In the genomic region with DNA sequence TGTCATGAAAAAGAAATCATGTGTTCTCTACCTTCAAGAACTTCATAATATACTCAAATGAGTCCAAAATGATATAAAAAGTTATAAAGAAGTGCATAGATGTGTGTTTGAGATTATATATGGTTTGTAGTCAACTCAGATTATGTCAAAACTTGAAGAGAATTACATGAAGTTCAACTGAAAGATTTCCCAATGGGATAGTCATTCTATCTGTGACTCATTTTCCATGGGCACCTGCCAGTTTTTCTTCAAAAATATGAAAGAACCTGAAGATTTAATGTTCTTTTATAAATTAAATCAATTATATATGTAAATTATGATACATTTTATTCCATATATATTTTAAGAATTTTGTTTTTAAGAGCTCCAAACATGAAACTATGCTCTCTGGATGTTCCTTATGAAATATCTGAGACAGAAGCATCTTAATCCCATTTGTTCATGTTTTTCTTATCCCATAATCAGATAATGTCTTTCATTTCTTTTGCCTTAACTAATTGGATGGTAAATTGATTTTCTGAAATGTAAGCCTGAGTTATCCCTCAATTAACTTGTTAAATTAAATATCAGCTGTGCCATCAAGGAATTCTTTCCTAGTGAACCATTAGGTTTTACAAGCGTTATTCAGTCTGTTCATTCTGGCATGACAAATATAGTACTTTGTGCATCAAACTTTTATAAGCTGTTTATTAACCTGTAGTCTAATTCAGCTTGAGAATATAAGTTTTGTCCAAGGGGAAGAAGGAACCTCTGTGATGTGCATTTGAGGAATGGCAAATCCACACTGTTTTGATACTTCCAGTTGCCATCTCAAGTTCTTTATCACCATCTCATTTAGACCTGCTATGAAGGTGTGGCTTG, we compare ENCODE assay signal across 2 cellular contexts.
A peak's percentile ranks its signal among the peaks of the same experiment; 100 is the strongest.
TF ChIP-seq lines count a peak whose summit lies in the region.

No MANE protein-coding gene starts in this region.

TF ChIP-seq in SK-N-SH treated with all-trans-retinoic acid at 6 μM for 48 hours, 23 proteins besides CTCF, POLR2A, EP300 and RAD21:
- TF ChIP-seq, protein P1, sequence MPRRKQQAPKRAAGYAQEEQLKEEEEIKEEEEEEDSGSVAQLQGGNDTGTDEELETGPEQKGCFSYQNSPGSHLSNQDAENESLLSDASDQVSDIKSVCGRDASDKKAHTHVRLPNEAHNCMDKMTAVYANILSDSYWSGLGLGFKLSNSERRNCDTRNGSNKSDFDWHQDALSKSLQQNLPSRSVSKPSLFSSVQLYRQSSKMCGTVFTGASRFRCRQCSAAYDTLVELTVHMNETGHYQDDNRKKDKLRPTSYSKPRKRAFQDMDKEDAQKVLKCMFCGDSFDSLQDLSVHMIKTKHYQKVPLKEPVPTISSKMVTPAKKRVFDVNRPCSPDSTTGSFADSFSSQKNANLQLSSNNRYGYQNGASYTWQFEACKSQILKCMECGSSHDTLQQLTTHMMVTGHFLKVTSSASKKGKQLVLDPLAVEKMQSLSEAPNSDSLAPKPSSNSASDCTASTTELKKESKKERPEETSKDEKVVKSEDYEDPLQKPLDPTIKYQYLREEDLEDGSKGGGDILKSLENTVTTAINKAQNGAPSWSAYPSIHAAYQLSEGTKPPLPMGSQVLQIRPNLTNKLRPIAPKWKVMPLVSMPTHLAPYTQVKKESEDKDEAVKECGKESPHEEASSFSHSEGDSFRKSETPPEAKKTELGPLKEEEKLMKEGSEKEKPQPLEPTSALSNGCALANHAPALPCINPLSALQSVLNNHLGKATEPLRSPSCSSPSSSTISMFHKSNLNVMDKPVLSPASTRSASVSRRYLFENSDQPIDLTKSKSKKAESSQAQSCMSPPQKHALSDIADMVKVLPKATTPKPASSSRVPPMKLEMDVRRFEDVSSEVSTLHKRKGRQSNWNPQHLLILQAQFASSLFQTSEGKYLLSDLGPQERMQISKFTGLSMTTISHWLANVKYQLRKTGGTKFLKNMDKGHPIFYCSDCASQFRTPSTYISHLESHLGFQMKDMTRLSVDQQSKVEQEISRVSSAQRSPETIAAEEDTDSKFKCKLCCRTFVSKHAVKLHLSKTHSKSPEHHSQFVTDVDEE (CRISPR knock-in tag; IDR thresholded peaks at IDR 0.05) = no peak
- TF ChIP-seq, protein P2, sequence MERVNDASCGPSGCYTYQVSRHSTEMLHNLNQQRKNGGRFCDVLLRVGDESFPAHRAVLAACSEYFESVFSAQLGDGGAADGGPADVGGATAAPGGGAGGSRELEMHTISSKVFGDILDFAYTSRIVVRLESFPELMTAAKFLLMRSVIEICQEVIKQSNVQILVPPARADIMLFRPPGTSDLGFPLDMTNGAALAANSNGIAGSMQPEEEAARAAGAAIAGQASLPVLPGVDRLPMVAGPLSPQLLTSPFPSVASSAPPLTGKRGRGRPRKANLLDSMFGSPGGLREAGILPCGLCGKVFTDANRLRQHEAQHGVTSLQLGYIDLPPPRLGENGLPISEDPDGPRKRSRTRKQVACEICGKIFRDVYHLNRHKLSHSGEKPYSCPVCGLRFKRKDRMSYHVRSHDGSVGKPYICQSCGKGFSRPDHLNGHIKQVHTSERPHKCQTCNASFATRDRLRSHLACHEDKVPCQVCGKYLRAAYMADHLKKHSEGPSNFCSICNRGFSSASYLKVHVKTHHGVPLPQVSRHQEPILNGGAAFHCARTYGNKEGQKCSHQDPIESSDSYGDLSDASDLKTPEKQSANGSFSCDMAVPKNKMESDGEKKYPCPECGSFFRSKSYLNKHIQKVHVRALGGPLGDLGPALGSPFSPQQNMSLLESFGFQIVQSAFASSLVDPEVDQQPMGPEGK (CRISPR knock-in tag; IDR thresholded peaks at IDR 0.05; ENCODE audit: borderline replicate concordance) = no peak
- TF ChIP-seq, protein P3, sequence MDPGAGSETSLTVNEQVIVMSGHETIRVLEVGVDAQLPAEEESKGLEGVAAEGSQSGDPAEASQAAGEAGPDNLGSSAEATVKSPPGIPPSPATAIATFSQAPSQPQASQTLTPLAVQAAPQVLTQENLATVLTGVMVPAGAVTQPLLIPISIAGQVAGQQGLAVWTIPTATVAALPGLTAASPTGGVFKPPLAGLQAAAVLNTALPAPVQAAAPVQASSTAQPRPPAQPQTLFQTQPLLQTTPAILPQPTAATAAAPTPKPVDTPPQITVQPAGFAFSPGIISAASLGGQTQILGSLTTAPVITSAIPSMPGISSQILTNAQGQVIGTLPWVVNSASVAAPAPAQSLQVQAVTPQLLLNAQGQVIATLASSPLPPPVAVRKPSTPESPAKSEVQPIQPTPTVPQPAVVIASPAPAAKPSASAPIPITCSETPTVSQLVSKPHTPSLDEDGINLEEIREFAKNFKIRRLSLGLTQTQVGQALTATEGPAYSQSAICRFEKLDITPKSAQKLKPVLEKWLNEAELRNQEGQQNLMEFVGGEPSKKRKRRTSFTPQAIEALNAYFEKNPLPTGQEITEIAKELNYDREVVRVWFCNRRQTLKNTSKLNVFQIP (CRISPR knock-in tag; IDR thresholded peaks at IDR 0.05; ENCODE audit: borderline replicate concordance, low read depth) = no peak; the same call in 1 of the 2 replicates
- TF ChIP-seq ZNF8 (CRISPR knock-in tag; IDR thresholded peaks at IDR 0.05) = no peak
- TF ChIP-seq BACH2 (CRISPR knock-in tag; IDR thresholded peaks at IDR 0.05; ENCODE audit: borderline replicate concordance) = no peak
- peak; percentile 87 for TF ChIP-seq ISL1 (CRISPR knock-in tag; IDR thresholded peaks at IDR 0.05)
- no peak; the same call in 1 of the 2 replicates for TF ChIP-seq ZC3H10 (CRISPR knock-in tag; IDR thresholded peaks at IDR 0.05)
- TF ChIP-seq GLIS3 (CRISPR knock-in tag; IDR thresholded peaks at IDR 0.05) = no peak
- TF ChIP-seq SNAI2 (CRISPR knock-in tag; IDR thresholded peaks at IDR 0.05) = no peak
- peak; percentile 34; the same call in 1 of the 2 replicates for TF ChIP-seq ZFP3 (CRISPR knock-in tag; IDR thresholded peaks at IDR 0.05)
- no peak for TF ChIP-seq PPARA (CRISPR knock-in tag; IDR thresholded peaks at IDR 0.05; ENCODE audit: borderline replicate concordance)
- no peak for TF ChIP-seq ARNTL (CRISPR knock-in tag; IDR thresholded peaks at IDR 0.05; ENCODE audit: borderline replicate concordance, low read depth)

TF ChIP-seq in SK-N-SH, 30 proteins besides CTCF, POLR2A, EP300 and RAD21 (continued from another document):
- TF ChIP-seq, protein P4, sequence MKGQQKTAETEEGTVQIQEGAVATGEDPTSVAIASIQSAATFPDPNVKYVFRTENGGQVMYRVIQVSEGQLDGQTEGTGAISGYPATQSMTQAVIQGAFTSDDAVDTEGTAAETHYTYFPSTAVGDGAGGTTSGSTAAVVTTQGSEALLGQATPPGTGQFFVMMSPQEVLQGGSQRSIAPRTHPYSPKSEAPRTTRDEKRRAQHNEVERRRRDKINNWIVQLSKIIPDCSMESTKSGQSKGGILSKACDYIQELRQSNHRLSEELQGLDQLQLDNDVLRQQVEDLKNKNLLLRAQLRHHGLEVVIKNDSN (IDR thresholded peaks at IDR 0.05; ENCODE audit: borderline replicate concordance, low read depth) = no peak
- no peak for TF ChIP-seq MEF2A (IDR thresholded peaks at IDR 0.05; ENCODE audit: borderline replicate concordance, low read depth)
